In the genomic region with DNA sequence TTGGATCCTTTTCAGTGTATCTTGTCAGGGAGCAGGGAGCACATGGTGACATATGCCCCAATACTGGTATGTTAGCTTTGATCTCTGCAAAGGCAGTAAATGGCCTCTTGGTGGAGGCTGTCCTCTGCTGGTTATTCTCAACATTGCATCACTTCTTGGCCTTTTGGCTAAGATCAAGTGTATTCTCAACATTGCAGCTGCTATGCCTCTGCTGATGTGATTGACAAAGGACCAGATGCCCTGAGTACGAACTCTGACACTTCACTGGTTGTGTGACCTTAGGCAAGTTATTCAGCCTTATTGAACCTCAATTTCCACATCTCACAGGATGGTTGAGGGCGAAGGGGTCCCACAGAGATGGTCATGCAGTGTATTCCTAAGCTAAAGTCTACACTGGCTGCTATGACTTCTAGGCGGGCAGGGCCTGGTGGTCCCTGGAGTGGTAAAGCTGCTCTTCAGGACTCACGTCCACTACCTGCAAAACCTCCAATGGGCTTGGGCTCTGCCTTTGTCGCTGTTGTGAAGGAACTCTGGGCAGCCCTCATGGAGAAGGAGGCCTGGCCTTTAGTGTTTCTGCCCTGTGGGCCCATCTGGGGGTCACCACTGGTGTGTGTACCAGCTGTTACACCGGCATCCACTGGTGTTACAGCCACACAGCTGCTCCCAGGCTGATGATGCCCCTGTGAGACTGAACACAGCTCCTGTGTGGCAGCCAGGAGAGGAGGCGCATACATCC, we compare ENCODE assay signal across 8 cellular contexts.
DNase-seq lines count a peak whose midpoint lies in the region; ATAC-seq and TF ChIP-seq lines count a peak whose summit lies in the region.

No MANE protein-coding gene starts in this region.

- H3K27ac Mint-ChIP-seq in activated CD4-positive, alpha-beta T cell treated with anti-CD3 and anti-CD28 coated beads, Interleukin-2, amount 10 ng/mL, durations not matched to agents 7 days and 5 days, result no peak overlapping the region

- H3K27me3 ChIP-seq in BE2C (no peaks in the 10 kb centered on the region), tibial artery (no peaks in the 10 kb centered on the region)

- no peak for TF ChIP-seq POLR2A in erythroblast (IDR thresholded peaks at IDR 0.05; ENCODE audit: low read length)

- peaks cover 40% of the 10 kb centered on the region for H3K4me1 ChIP-seq in BE2C
- H3K4me1 ChIP-seq in tibial artery, result peaks cover 0 to 17% (median 8%) of the 10 kb centered on the region in 4 donors

- H3K27me3 Mint-ChIP-seq in activated CD4-positive, alpha-beta T cell treated with anti-CD3 and anti-CD28 coated beads, Interleukin-2, amount 10 ng/mL, durations not matched to agents 7 days and 5 days, result no peaks in the 10 kb centered on the region

- peaks cover 22% of the 10 kb centered on the region for H3K4me1 Mint-ChIP-seq in activated CD4-positive, alpha-beta T cell treated with anti-CD3 and anti-CD28 coated beads, Interleukin-2, amount 10 ng/mL, durations not matched to agents 7 days and 5 days

- no peaks in the 10 kb centered on the region for H3K9me3 Mint-ChIP-seq in activated CD4-positive, alpha-beta T cell treated with anti-CD3 and anti-CD28 coated beads, Interleukin-2, amount 10 ng/mL, durations not matched to agents 7 days and 5 days

- peak; percentile 92 for TF ChIP-seq CTCF in BE2C (IDR thresholded peaks at IDR 0.05; ENCODE audit: low read depth, low read length)
- peak; percentile 98 to 99 for TF ChIP-seq CTCF in tibial artery (IDR thresholded peaks at IDR 0.05)

- CTCF ChIA-PET in activated CD4-positive, alpha-beta T cell treated with anti-CD3 and anti-CD28 coated beads, Interleukin-2, amount 10 ng/mL, durations not matched to agents 7 days and 5 days (lab: Charles Lee), result interaction anchor here (0.5 to 6.3 kb wide), 27 partner anchors 9 to 511 kb away, joined by 3 to 72 read pairs (median 4); partner anchors contain the start of gene BCAR3

- DNase-seq in BE2C, result peak; percentile 58
- DNase-seq in NCI-H524 (lab: John Stamatoyannopoulos, UW), result peak; percentile 74 to 87
- peak; percentile 72 for DNase-seq in activated CD4-positive, alpha-beta T cell treated with anti-CD3 and anti-CD28 coated beads, Interleukin-2, amount 10 ng/mL, durations not matched to agents 7 days and 5 days
- peak; percentile 70 to 81 for DNase-seq in erythroblast (lab: John Stamatoyannopoulos, UW)
- peak; percentile 93 for DNase-seq in myocyte (ENCODE audit: low read depth)
- DNase-seq in tibial artery, result peak in 1 of 2 donors; percentile 53

- intact Hi-C loops in tibial artery (cut with DNase I; ENCODE audit: low total_unique reads), result loop anchor here (2.0 to 5.0 kb wide), 2 partner anchors 183 to 377 kb away; no protein-coding TSS in a partner anchor

- peak; percentile 82 for ATAC-seq in GM18861 (IDR thresholded peaks at IDR 0.05; ENCODE audit: unreplicated experiment)
- ATAC-seq in HG03571 (IDR thresholded peaks at IDR 0.05; ENCODE audit: unreplicated experiment), result peak; percentile 57

- H3K9me3 ChIP-seq in BE2C (no peaks in the 10 kb centered on the region), tibial artery (no peaks in the 10 kb centered on the region)

- no peak overlapping the region for H3K4me3 Mint-ChIP-seq in activated CD4-positive, alpha-beta T cell treated with anti-CD3 and anti-CD28 coated beads, Interleukin-2, amount 10 ng/mL, durations not matched to agents 7 days and 5 days

- H3K36me3 ChIP-seq in BE2C (no peaks in the 10 kb centered on the region), tibial artery (no peaks in the 10 kb centered on the region)

- POLR2A ChIA-PET in activated CD4-positive, alpha-beta T cell treated with anti-CD3 and anti-CD28 coated beads, Interleukin-2, amount 10 ng/mL, durations not matched to agents 7 days and 5 days (lab: Charles Lee), result interaction anchor here (0.6 kb wide), 1 partner anchor 134 kb away, joined by 3 read pairs; no protein-coding TSS in a partner anchor

- no peaks in the 10 kb centered on the region for H3K36me3 Mint-ChIP-seq in activated CD4-positive, alpha-beta T cell treated with anti-CD3 and anti-CD28 coated beads, Interleukin-2, amount 10 ng/mL, durations not matched to agents 7 days and 5 days (ENCODE audit: low read depth)

- H3K4me3 ChIP-seq in BE2C (ENCODE audit: low read depth, low read length) (no peak overlapping the region), tibial artery (no peak overlapping the region)

- no peak overlapping the region for H3K27ac ChIP-seq in tibial artery
